In genomic region chr3:128993461-128994172, GRCh38 we compare ENCODE assay signal across 9 cellular contexts. TPM values are rescaled to one million over a fixed set of nuclear protein-coding genes. Genes with fewer than 3 reads are reported as not detected.
DNase-seq lines count a peak whose midpoint lies in the region; ATAC-seq and TF ChIP-seq lines count a peak whose summit lies in the region.
"Had no signal": no experiment of that assay in that cellular context is flagged by ENCODE, and none has a peak within 500 bp of the region (broad histone marks: within the 10 kb centered on the region; RNA-seq: fewer than 3 reads in every experiment).

CFAP92 (minus strand) TSS chr3:128994076; CDS start chr3:128993304, 772 bp downstream.

- no peaks in the 10 kb centered on the region for H3K79me2 ChIP-seq in smooth muscle cell (ENCODE audit: low read depth)

- ATAC-seq in HG02759 (IDR thresholded peaks at IDR 0.05; ENCODE audit: unreplicated experiment) = peak; percentile 92

- H3K9ac ChIP-seq in smooth muscle cell (ENCODE audit: low read depth) = peak within 1 kb of the TSS; percentile 30

- peaks cover 24% of the 10 kb centered on the region for H3K4me1 ChIP-seq in smooth muscle cell (ENCODE audit: low read depth)

- H3K4me2 ChIP-seq in smooth muscle cell = peak within 1 kb of the TSS; percentile 86

- DNase-seq in G401 (ENCODE audit: low spot score) (peak; percentile 94), NCI-H2029 (lab: John Stamatoyannopoulos, UW) (peak; percentile 87), T47D (ENCODE audit: low read depth in 1 of 2, low spot score in 1 of 2) (peak; percentile 91 to 95), iris pigment epithelial cell (ENCODE audit: low read depth) (peak; percentile 69), smooth muscle cell (lab: John Stamatoyannopoulos, UW; ENCODE audit: unreplicated experiment) (peak; percentile 59), SW 1271 (lab: John Stamatoyannopoulos, UW) (no peak)

- H3K27ac ChIP-seq in smooth muscle cell (ENCODE audit: low read depth) = no peak within 1 kb of the TSS
- H3K27ac ChIP-seq: epithelial cell of prostate had no signal

- H3F3A ChIP-seq in smooth muscle cell (ENCODE audit: low read depth) = no peaks in the 10 kb centered on the region

- in situ Hi-C loops in G401 (cut with HindIII; ENCODE audit: low sequenced_read_pairs) = no loop called here
- in situ Hi-C loops in T47D (cut with HindIII; ENCODE audit: low pct_unique_long_range_greater_than_20kb, low sequenced_read_pairs) = no loop called here

- H3K9me3 ChIP-seq in smooth muscle cell (replicated peaks; ENCODE audit: low read depth) = no peaks in the 10 kb centered on the region

- no peaks in the 10 kb centered on the region for H3K36me3 ChIP-seq in smooth muscle cell (ENCODE audit: low read depth)

- H3K4me3 ChIP-seq in WI38 (ENCODE audit: low read depth, low read length) = peak within 1 kb of the TSS; percentile 35
- peak within 1 kb of the TSS; percentile 56 for H3K4me3 ChIP-seq in smooth muscle cell

- H3K27me3 ChIP-seq in smooth muscle cell (ENCODE audit: low read depth) = peaks cover 28% of the 10 kb centered on the region

- no peak for TF ChIP-seq CTCF in WI38 (IDR thresholded peaks at IDR 0.05; ENCODE audit: low read depth, low read length)
- TF ChIP-seq CTCF in smooth muscle cell (IDR thresholded peaks at IDR 0.05; ENCODE audit: borderline replicate concordance, insufficient read depth, poor library complexity, severe bottlenecking) = no peak

- 6% methylated on average over 45 of the region's 57 CpGs for WGBS in smooth muscle cell (ENCODE audit: low lambda C conversion rate)

- H2AFZ ChIP-seq in smooth muscle cell (ENCODE audit: low read depth) = peak within 1 kb of the TSS; percentile 64

- H4K20me1 ChIP-seq in smooth muscle cell (ENCODE audit: low read depth) = no peaks in the 10 kb centered on the region

RNA-seq across cellular contexts. Expression of gene CFAP92, which starts in this region (rescaled TPM):
- total RNA-seq in G401 (2014; rRNA removed; shearing (Covaris generic)) = not detected in 2 replicates
- total RNA-seq in smooth muscle cell = 0.49 and 0.67 TPM in 2 replicates
- polyA plus RNA-seq in smooth muscle cell = 0.85 and 0.89 TPM in 2 replicates

Comparison
In these comparisons a context has a peak if more than half of its experiments do, and no peak if none do; other contexts are left out.
1. Peak in DNase-seq in G401; RNA of the gene not detected or under 1 TPM.
2. Peak in DNase-seq, H3K4me3 ChIP-seq, H3K9ac ChIP-seq and H3K4me2 ChIP-seq in smooth muscle cell; RNA of the gene not detected or under 1 TPM.
3. DNase-seq: peak in NCI-H2029 (single experiment), T47D (2 of 2) and iris pigment epithelial cell (single experiment); none in SW 1271 (0 of 2).